8 cellular contexts compared by ENCODE assay signal in the genomic region with DNA sequence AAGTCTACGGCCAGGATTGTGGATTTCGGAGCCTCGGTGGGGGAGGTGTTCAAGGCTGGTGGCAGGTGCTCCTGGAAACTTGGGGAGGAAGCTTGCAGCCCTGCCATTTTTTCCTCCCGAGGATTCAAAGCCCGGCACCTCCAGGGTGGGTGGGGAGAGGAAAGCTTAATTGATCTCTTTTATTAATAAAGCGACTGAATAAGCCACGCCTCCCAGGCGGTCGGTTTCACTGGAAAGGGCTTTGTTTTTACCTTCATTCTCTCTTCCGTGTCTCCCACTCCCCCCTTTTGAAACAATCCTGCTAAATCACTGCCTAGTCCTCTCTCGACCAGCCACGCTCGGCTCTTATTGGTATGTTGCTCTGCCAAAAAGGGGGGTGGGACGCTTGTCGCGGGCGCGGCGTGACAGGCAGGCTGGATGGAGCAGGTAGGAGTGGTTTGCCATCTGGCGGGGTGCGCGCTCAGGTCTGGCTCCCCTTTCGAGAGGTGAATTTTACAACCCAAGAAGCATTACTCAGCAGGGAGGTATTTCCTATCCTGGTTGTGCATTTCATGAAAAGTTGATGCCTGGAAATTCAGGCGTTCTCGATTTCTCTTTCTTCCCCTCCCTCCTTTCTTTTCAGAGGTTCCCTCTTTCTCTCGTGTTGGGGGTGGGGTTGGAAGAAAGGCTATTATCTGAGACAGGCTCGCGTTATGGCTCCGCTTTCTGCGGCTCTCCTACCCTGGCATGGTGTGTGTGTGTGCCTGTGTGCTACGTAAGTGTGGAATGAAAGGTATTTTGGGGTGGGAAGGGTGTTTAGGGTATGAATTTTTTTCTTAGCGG. TPM values are rescaled to one million over a fixed set of nuclear protein-coding genes. Genes with fewer than 3 reads are reported as not detected.
DNase-seq lines count a peak whose midpoint lies in the region; ATAC-seq and TF ChIP-seq lines count a peak whose summit lies in the region.

No MANE protein-coding gene starts in this region.

- intact Hi-C loops in activated T-helper 1 cell treated with anti-CD3 and anti-CD28 coated beads, Interleukin-12 subunit alpha, Interleukin-12 subunit beta, Interleukin-2, Interleukin-4 antibody, amounts not matched to agents 30 ng/mL and 10 ng/mL and 1 ng/mL, durations not matched to agents 14 hours and 24 hours and 36 hours (cut with micrococcal nuclease): loop anchor here (10.0 kb wide), 4 partner anchors 569 to 1099 kb away; no protein-coding TSS in a partner anchor

- H3K4me1 ChIP-seq in urinary bladder (ENCODE audit: insufficient read depth): no peaks in the 10 kb centered on the region

- H3K4me3 ChIP-seq in fibroblast of mammary gland (ENCODE audit: control insufficient read depth, low read depth, low read length): peak overlapping the region; percentile 52
- H3K4me3 ChIP-seq in urinary bladder (ENCODE audit: low read depth, low read length): peak overlapping the region; percentile 80

- H3K27me3 Mint-ChIP-seq in activated T-helper 1 cell treated with anti-CD3 and anti-CD28 coated beads, Interleukin-12 subunit alpha, Interleukin-12 subunit beta, Interleukin-2, Interleukin-4 antibody, amounts not matched to agents 30 ng/mL and 10 ng/mL and 1 ng/mL, durations not matched to agents 14 hours and 24 hours and 36 hours (ENCODE audit: insufficient read depth): peaks cover 50% of the 10 kb centered on the region
- H3K27me3 Mint-ChIP-seq in neural crest cell (ENCODE audit: low read depth): peaks cover 7% of the 10 kb centered on the region

- no peaks in the 10 kb centered on the region for H3K36me3 ChIP-seq in urinary bladder (ENCODE audit: insufficient read depth)

- H3K4me1 Mint-ChIP-seq in activated T-helper 1 cell treated with anti-CD3 and anti-CD28 coated beads, Interleukin-12 subunit alpha, Interleukin-12 subunit beta, Interleukin-2, Interleukin-4 antibody, amounts not matched to agents 30 ng/mL and 10 ng/mL and 1 ng/mL, durations not matched to agents 14 hours and 24 hours and 36 hours (ENCODE audit: low read depth): peaks cover 29% of the 10 kb centered on the region
- H3K4me1 Mint-ChIP-seq in neural crest cell: peaks cover 38% of the 10 kb centered on the region

- H3K27ac Mint-ChIP-seq in activated T-helper 1 cell treated with anti-CD3 and anti-CD28 coated beads, Interleukin-12 subunit alpha, Interleukin-12 subunit beta, Interleukin-2, Interleukin-4 antibody, amounts not matched to agents 30 ng/mL and 10 ng/mL and 1 ng/mL, durations not matched to agents 14 hours and 24 hours and 36 hours: peak overlapping the region; percentile 64
- peak overlapping the region; percentile 89 for H3K27ac Mint-ChIP-seq in neural crest cell (ENCODE audit: unreplicated experiment)

- no peaks in the 10 kb centered on the region for H3K9me3 Mint-ChIP-seq in activated T-helper 1 cell treated with anti-CD3 and anti-CD28 coated beads, Interleukin-12 subunit alpha, Interleukin-12 subunit beta, Interleukin-2, Interleukin-4 antibody, amounts not matched to agents 30 ng/mL and 10 ng/mL and 1 ng/mL, durations not matched to agents 14 hours and 24 hours and 36 hours
- no peaks in the 10 kb centered on the region for H3K9me3 Mint-ChIP-seq in neural crest cell

- H3K4me3 Mint-ChIP-seq in activated T-helper 1 cell treated with anti-CD3 and anti-CD28 coated beads, Interleukin-12 subunit alpha, Interleukin-12 subunit beta, Interleukin-2, Interleukin-4 antibody, amounts not matched to agents 30 ng/mL and 10 ng/mL and 1 ng/mL, durations not matched to agents 14 hours and 24 hours and 36 hours: peak overlapping the region; percentile 91
- peak overlapping the region; percentile 97 for H3K4me3 Mint-ChIP-seq in neural crest cell

- TF ChIP-seq CTCF in 22Rv1 (IDR thresholded peaks at IDR 0.05) (no peak), fibroblast of mammary gland (conservative IDR thresholded peaks at IDR 0.05; ENCODE audit: control insufficient read depth, insufficient read depth, low read depth, low read length) (no peak), neural crest cell (conservative IDR thresholded peaks at IDR 0.05) (no peak)

- peak overlapping the region; percentile 90 for H3K27ac ChIP-seq in 22Rv1
- no peak overlapping the region for H3K27ac ChIP-seq in urinary bladder (ENCODE audit: low read depth)

- DNase-seq in H4 (ENCODE audit: low spot score): peak; percentile 27
- peak; percentile 27 for DNase-seq in NCI-H774 (lab: John Stamatoyannopoulos, UW)
- DNase-seq in activated T-helper 1 cell treated with anti-CD3 and anti-CD28 coated beads, Interleukin-12 subunit alpha, Interleukin-12 subunit beta, Interleukin-2, Interleukin-4 antibody, amounts not matched to agents 30 ng/mL and 10 ng/mL and 1 ng/mL, durations not matched to agents 14 hours and 24 hours and 36 hours (ENCODE audit: low spot score): peak; percentile 3
- DNase-seq in fibroblast of mammary gland (ENCODE audit: low read depth): no peak
- DNase-seq in neural crest cell (ENCODE audit: low read depth, low spot score): peak; percentile 31

- 3% methylated on average over 32 of the region's 32 CpGs for WGBS in urinary bladder

- no peaks in the 10 kb centered on the region for H3K36me3 Mint-ChIP-seq in activated T-helper 1 cell treated with anti-CD3 and anti-CD28 coated beads, Interleukin-12 subunit alpha, Interleukin-12 subunit beta, Interleukin-2, Interleukin-4 antibody, amounts not matched to agents 30 ng/mL and 10 ng/mL and 1 ng/mL, durations not matched to agents 14 hours and 24 hours and 36 hours (ENCODE audit: low read depth)
- H3K36me3 Mint-ChIP-seq in neural crest cell (ENCODE audit: low read depth): no peaks in the 10 kb centered on the region

- no peak for ATAC-seq in HG03439 (IDR thresholded peaks at IDR 0.05; ENCODE audit: unreplicated experiment)

RNA-seq across cellular contexts. Expression of a gene that starts 1.4 kb away (rescaled TPM):
- total RNA-seq in H4 (2014; rRNA removed; shearing (Covaris generic)): 17.1 and 20.4 TPM in 2 replicates
- total RNA-seq in activated T-helper 1 cell treated with anti-CD3 and anti-CD28 coated beads, Interleukin-12 subunit alpha, Interleukin-12 subunit beta, Interleukin-2, Interleukin-4 antibody, amounts not matched to agents 30 ng/mL and 10 ng/mL and 1 ng/mL, durations not matched to agents 14 hours and 24 hours and 36 hours: 3.4 and 3.8 TPM in 2 replicates
- total RNA-seq in neural crest cell (37.3 and 41.4 TPM in 2 replicates), urinary bladder (56.9 TPM)
- 15.1 TPM for polyA plus RNA-seq in urinary bladder
